ENCODE assay signal across 13 cellular contexts in the genomic region with DNA sequence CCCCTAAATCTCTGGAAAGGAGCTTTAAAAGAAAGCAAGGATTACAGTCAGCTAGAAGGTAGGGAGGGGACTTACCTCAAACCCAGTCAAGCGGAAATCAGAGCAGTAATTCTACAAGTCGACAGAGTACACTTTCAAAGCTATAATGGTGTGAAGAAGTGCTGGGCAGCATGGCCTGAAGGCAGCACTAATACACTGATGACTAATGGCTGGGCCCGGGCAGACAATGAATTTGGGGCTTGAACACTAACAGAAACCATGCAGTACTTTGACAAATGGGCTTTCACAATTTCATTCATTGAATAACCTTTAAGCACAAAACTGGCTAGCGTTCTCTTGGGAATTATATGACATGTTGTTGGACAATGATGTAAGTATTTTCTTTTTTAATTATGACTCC. TPM values are rescaled to one million over a fixed set of nuclear protein-coding genes. Genes with fewer than 3 reads are reported as not detected.
DNase-seq lines count a peak whose midpoint lies in the region; ATAC-seq, FAIRE-seq and TF ChIP-seq lines count a peak whose summit lies in the region.
"Had no signal": no experiment of that assay in that cellular context is flagged by ENCODE, and none has a peak within 500 bp of the region (broad histone marks: within the 10 kb centered on the region; RNA-seq: fewer than 3 reads in every experiment).

No MANE protein-coding gene starts in this region.

- no peak overlapping the region for H4K8ac ChIP-seq in H1 (ENCODE audit: extremely low read depth, insufficient read depth, low read length)

- no peak for ATAC-seq in HG02763 (IDR thresholded peaks at IDR 0.05; ENCODE audit: unreplicated experiment)
- no peak for ATAC-seq in HG02970 (IDR thresholded peaks at IDR 0.05; ENCODE audit: low FRiP score, unreplicated experiment)
- ATAC-seq: activated CD8-positive, alpha-beta T cell treated with anti-CD3 and anti-CD28 coated beads for 36 hours; HepG2 had no signal

- no peak overlapping the region for H4K5ac ChIP-seq in H1 (ENCODE audit: insufficient read length, low read depth, low read length)

- no peak overlapping the region for H3K4ac ChIP-seq in H1 (replicated peaks; ENCODE audit: insufficient read length, low read depth, low read length)

- no peak overlapping the region for H2BK12ac ChIP-seq in H1 (ENCODE audit: low read depth, low read length)

- H3K9me3 Mint-ChIP-seq in mesothelial cell of epicardium: no peaks in the 10 kb centered on the region
- H3K9me3 Mint-ChIP-seq: activated CD8-positive, alpha-beta T cell treated with anti-CD3 and anti-CD28 coated beads for 36 hours had no signal

- CTCF ChIA-PET in H1 (lab: Charles Lee; ENCODE audit: partially characterized antibody) (interaction anchor here (0.7 to 3.5 kb wide), 10 partner anchors 8 to 458 kb away, joined by 3 to 11 read pairs (median 3); no protein-coding TSS in a partner anchor), SK-N-SH (lab: Yijun Ruan, JAX) (no interaction called here)

- no peaks in the 10 kb centered on the region for H3K36me3 Mint-ChIP-seq in mesothelial cell of epicardium

- H3K9me2 ChIP-seq in Loucy (replicated peaks; ENCODE audit: low read depth, low read length) (no peaks in the 10 kb centered on the region), SK-N-SH (no peaks in the 10 kb centered on the region)

- H3K4me1 ChIP-seq in Loucy (ENCODE audit: insufficient read depth, low read length, poor library complexity, severe bottlenecking) (peaks cover 41% of the 10 kb centered on the region), H1 (replicated peaks in 1 of 4; ENCODE audit: control insufficient read depth in 3 of 4, insufficient read depth in 4 of 4, low read length in 3 of 4) (peaks cover 4 to 30% (median 18%) of the 10 kb centered on the region in 4 experiments; a peak in 6 of 7 replicates), SK-N-SH (ENCODE audit: control insufficient read depth in 1 of 2, insufficient read depth in 2 of 2, low read depth in 1 of 2, low read length in 1 of 2) (no peaks in the 10 kb centered on the region; a peak in 2 of 4 replicates)

- in situ Hi-C loops in ACHN (cut with HindIII; ENCODE audit: low pct_ligation_motif_present, low pct_unique_long_range_greater_than_20kb, low sequenced_read_pairs): no loop called here

- H3K27ac ChIP-seq in H1 (ENCODE audit: low read depth, low read length) (no peak overlapping the region), SK-N-SH (ENCODE audit: low read depth in 2 of 2, low read length in 1 of 2) (no peak overlapping the region)
- H3K27ac ChIP-seq: SJSA1 had no signal

- H3K27me3 ChIP-seq in Loucy (ENCODE audit: insufficient read depth, low read length, poor library complexity, severe bottlenecking) (no peaks in the 10 kb centered on the region), H1 (replicated peaks in 1 of 4; ENCODE audit: control insufficient read depth in 3 of 4, extremely low read depth in 1 of 4, insufficient read depth in 3 of 4, low read length in 3 of 4) (no peaks in the 10 kb centered on the region), SK-N-SH (ENCODE audit: insufficient read depth) (peaks cover 88% of the 10 kb centered on the region)
- H3K27me3 ChIP-seq: SJSA1 had no signal

- H3K79me1 ChIP-seq in H1 (ENCODE audit: low read depth, low read length): no peaks in the 10 kb centered on the region; the same call in 1 of the 2 replicates

- H2BK5ac ChIP-seq in H1 (ENCODE audit: low read depth, low read length): no peak overlapping the region

- WGBS in H1 (ENCODE audit: extremely low coverage in 1 of 2, insufficient coverage in 1 of 2, insufficient read length in 1 of 2, insufficient replicate concordance in 2 of 2, low coverage in 1 of 2, low lambda C conversion rate in 2 of 2, missing lambda C conversion rate in 1 of 2), 2 experiments: 77% methylated on average over 4 of the region's 4 CpGs; no CpG with 5 or more reads in 1 of the 2 experiments
- WGBS in SK-N-SH (ENCODE audit: low lambda C conversion rate): 12% methylated on average over 4 of the region's 4 CpGs

- no peak overlapping the region for H4K91ac ChIP-seq in H1 (replicated peaks; ENCODE audit: insufficient read length, low read length)

- no peak overlapping the region for H3K9ac ChIP-seq in Loucy (ENCODE audit: low read depth, low read length, poor library complexity, severe bottlenecking)
- H3K9ac ChIP-seq in H1 (replicated peaks in 1 of 4; ENCODE audit: extremely low read depth in 1 of 4, low read depth in 3 of 4, low read length in 3 of 4): no peak overlapping the region
- no peak overlapping the region for H3K9ac ChIP-seq in SK-N-SH

- H3K4me1 Mint-ChIP-seq in mesothelial cell of epicardium: peaks cover 85% of the 10 kb centered on the region

- FAIRE-seq in H1 (lab: Jason Lieb, UNC): no peak
- FAIRE-seq: HepG2 had no signal

- H3K4me3 ChIP-seq in Loucy (ENCODE audit: low read length, poor library complexity, severe bottlenecking) (no peak overlapping the region), H1 (ENCODE audit: extremely low read depth in 1 of 4, insufficient read depth in 2 of 4, low read depth in 3 of 4, low read length in 4 of 4) (no peak overlapping the region), SK-N-SH (ENCODE audit: low read depth in 2 of 2, low read length in 1 of 2) (no peak overlapping the region)
- H3K4me3 ChIP-seq: SJSA1 had no signal

- peak overlapping the region; percentile 73 for H3K27ac Mint-ChIP-seq in mesothelial cell of epicardium
- H3K27ac Mint-ChIP-seq: activated CD8-positive, alpha-beta T cell treated with anti-CD3 and anti-CD28 coated beads for 36 hours had no signal

- H3K36me3 ChIP-seq in Loucy (ENCODE audit: insufficient read depth, low read length) (no peaks in the 10 kb centered on the region), H1 (ENCODE audit: control insufficient read depth in 2 of 4, insufficient read depth in 4 of 4, low read length in 3 of 4) (no peaks in the 10 kb centered on the region), SK-N-SH (replicated peaks in 1 of 2; ENCODE audit: control insufficient read depth in 1 of 2, insufficient read depth in 2 of 2, low read length in 1 of 2) (no peaks in the 10 kb centered on the region)

- H3K56ac ChIP-seq in H1 (replicated peaks; ENCODE audit: insufficient read length, low read depth, low read length): no peak overlapping the region

- H3F3A ChIP-seq in Loucy (ENCODE audit: low read depth) (no peaks in the 10 kb centered on the region), SK-N-SH (replicated peaks; ENCODE audit: insufficient read depth) (no peaks in the 10 kb centered on the region)

- H3K23me2 ChIP-seq in H1 (ENCODE audit: low read depth, low read length): peaks cover 18% of the 10 kb centered on the region

- no peak overlapping the region for H2AFZ ChIP-seq in Loucy (ENCODE audit: low read length)
- no peak overlapping the region for H2AFZ ChIP-seq in H1 (ENCODE audit: low read length)
- no peak overlapping the region for H2AFZ ChIP-seq in SK-N-SH (ENCODE audit: low read depth)

- H3K4me3 Mint-ChIP-seq in mesothelial cell of epicardium: peak overlapping the region; percentile 55
- H3K4me3 Mint-ChIP-seq: activated CD8-positive, alpha-beta T cell treated with anti-CD3 and anti-CD28 coated beads for 36 hours had no signal

- H3K9me3 ChIP-seq in Loucy (ENCODE audit: insufficient read depth, low read depth, low read length): no peaks in the 10 kb centered on the region
- H3K9me3 ChIP-seq in H1 (ENCODE audit: insufficient read depth in 2 of 2, low read depth in 1 of 2, low read length in 1 of 2): no peaks in the 10 kb centered on the region
- H3K9me3 ChIP-seq in SK-N-SH: no peaks in the 10 kb centered on the region
- H3K9me3 ChIP-seq: SJSA1 had no signal

- no peak overlapping the region for H2BK15ac ChIP-seq in H1 (ENCODE audit: low read length)

- TF ChIP-seq EP300 in H1 (IDR thresholded peaks at IDR 0.05; ENCODE audit: borderline replicate concordance in 1 of 2, low read depth in 2 of 2, low read length in 2 of 2) (no peak), SK-N-SH (IDR thresholded peaks at IDR 0.05; ENCODE audit: borderline replicate concordance in 1 of 2, low read depth in 1 of 2, low read length in 1 of 2) (no peak)

- TF ChIP-seq CTCF in Loucy (conservative IDR thresholded peaks at IDR 0.05; ENCODE audit: low read length) (no peak), H1 (IDR thresholded peaks at IDR 0.05; ENCODE audit: control extremely low read depth in 1 of 3, insufficient read depth in 1 of 3, low read depth in 1 of 3, low read length in 3 of 3) (no peak), mesothelial cell of epicardium (IDR thresholded peaks at IDR 0.05; ENCODE audit: unreplicated experiment) (no peak), SK-N-SH (IDR thresholded peaks at IDR 0.05) (no peak)

- TF ChIP-seq POLR2A in H1 (IDR thresholded peaks at IDR 0.05; ENCODE audit: control extremely low read depth in 1 of 2, low read depth in 2 of 2, low read length in 2 of 2): no peak

- POLR2A ChIA-PET in H1 (lab: Charles Lee; ENCODE audit: partially characterized antibody): interaction anchor here (1.0 to 3.6 kb wide), 3 partner anchors 9 to 22 kb away, joined by 3 to 18 read pairs (median 8); no protein-coding TSS in a partner anchor
- POLR2A ChIA-PET in SK-N-SH (lab: Yijun Ruan, JAX): no interaction called here

- no peak overlapping the region for H2AK5ac ChIP-seq in H1 (ENCODE audit: low read depth, low read length)

- no peak overlapping the region for H3K18ac ChIP-seq in H1 (ENCODE audit: extremely low read depth, low read length)

- H2BK20ac ChIP-seq in H1 (ENCODE audit: low read length): no peak overlapping the region

- no peaks in the 10 kb centered on the region for H3K27me3 Mint-ChIP-seq in mesothelial cell of epicardium (ENCODE audit: low read depth)

- H3K14ac ChIP-seq in H1 (ENCODE audit: insufficient read length): no peak overlapping the region

- H4K20me1 ChIP-seq in Loucy (ENCODE audit: insufficient read depth, low read length, poor library complexity, severe bottlenecking) (no peaks in the 10 kb centered on the region), H1 (replicated peaks in 1 of 2; ENCODE audit: control insufficient read depth in 1 of 2, insufficient read depth in 2 of 2, low read length in 2 of 2) (peaks cover 0 to 2% of the 10 kb centered on the region in 2 experiments), SK-N-SH (ENCODE audit: insufficient read depth) (no peaks in the 10 kb centered on the region)

- DNase-seq in ACHN (peak; percentile 76), H1 (ENCODE audit: low read depth in 1 of 2, low spot score in 2 of 2) (no peak), mesothelial cell of epicardium (ENCODE audit: low spot score in 2 of 2, unreplicated experiment in 2 of 2) (no peak), posterior cingulate gyrus (no peak), SK-N-SH (no peak)
- DNase-seq: activated CD8-positive, alpha-beta T cell treated with anti-CD3 and anti-CD28 coated beads for 36 hours; erythroblast; stimulated activated CD4-positive, alpha-beta T cell treated with anti-CD3 and anti-CD28 coated beads, Interleukin-12 subunit alpha, Interleukin-12 subunit beta, amount 100 ng/mL, for 4 hours had no signal

- TF ChIP-seq RAD21 in H1 (IDR thresholded peaks at IDR 0.05 in 1 of 2, conservative IDR thresholded peaks at IDR 0.05 in 1 of 2; ENCODE audit: low read depth in 2 of 2, low read length in 2 of 2) (no peak), SK-N-SH (IDR thresholded peaks at IDR 0.05; ENCODE audit: low read length) (no peak)

- intact Hi-C loops in posterior cingulate gyrus (cut with DNase I): no loop called here

- H3K79me2 ChIP-seq in Loucy (ENCODE audit: insufficient read depth, low read length): no peaks in the 10 kb centered on the region
- H3K79me2 ChIP-seq in H1 (ENCODE audit: control insufficient read depth in 1 of 2, insufficient read depth in 2 of 2, low read length in 2 of 2): peaks cover 0 to 61% of the 10 kb centered on the region in 2 experiments; a peak in 3 of 4 replicates
- no peaks in the 10 kb centered on the region for H3K79me2 ChIP-seq in SK-N-SH (ENCODE audit: insufficient read depth)

- no peak overlapping the region for H3K23ac ChIP-seq in H1 (ENCODE audit: insufficient read length)

- H2BK120ac ChIP-seq in H1 (replicated peaks; ENCODE audit: low read depth, low read length): no peak overlapping the region

- H3K4me2 ChIP-seq in Loucy (ENCODE audit: low read depth, low read length, poor library complexity, severe bottlenecking) (peak overlapping the region; percentile 38), H1 (ENCODE audit: insufficient read depth in 1 of 2, low read depth in 2 of 2, low read length in 2 of 2) (peak overlapping the region; percentile 10 to 17; a peak in 3 of 4 replicates), SK-N-SH (no peak overlapping the region)

RNA-seq across cellular contexts. Expression of a gene that starts 4.7 kb away (rescaled TPM):
- total RNA-seq in H1 (2021; fragmentation: NEBNext Ultra II Directional; extraction: Animal tissue kit (Norgen Biotek cat#: 25700)): 31.1 and 35.4 TPM in 2 replicates
- polyA plus RNA-seq in H1 (2011; rRNA removed) (8.0 and 10.6 TPM in 2 replicates), SK-N-SH (2012; rRNA removed) (0.08 and 0.10 TPM in 2 replicates)
- polyA plus RNA-seq in H1 (2011; cell fraction: cytosol; rRNA removed): 6.6 TPM
- 14.8 TPM for polyA plus RNA-seq in H1 (2011; cell fraction: nucleus; rRNA removed)
- 11.4 to 18.7 TPM (median 12.7 TPM) in 4 replicates for polyA plus RNA-seq in H1 (2012, experiment 1 of 2)
- polyA plus RNA-seq in H1 (2012, experiment 2 of 2): 3.0 TPM
- polyA plus RNA-seq in H1 (2013, experiment 1 of 2): 7.5 TPM
- polyA plus RNA-seq in H1 (2013, experiment 2 of 2): 8.6 TPM
- 29.8 and 32.1 TPM in 2 replicates for polyA minus RNA-seq in H1 (2011; rRNA and poly(A)+ RNA removed)
- polyA minus RNA-seq in H1 (2011; cell fraction: cytosol; rRNA and poly(A)+ RNA removed): 16.4 TPM
- polyA minus RNA-seq in H1 (2011; cell fraction: nucleus; rRNA and poly(A)+ RNA removed): 27.0 TPM
- total RNA-seq in mesothelial cell of epicardium: 122 to 126 TPM (median 122 TPM) in 3 replicates
- 0.03 and 0.08 TPM in 2 replicates for polyA plus RNA-seq in SK-N-SH (2012; cell fraction: cytosol; rRNA removed)
- polyA plus RNA-seq in SK-N-SH (2012; cell fraction: nucleus; rRNA removed): 0.01 and 0.05 TPM in 2 replicates
- total RNA-seq: activated CD8-positive, alpha-beta T cell treated with anti-CD3 and anti-CD28 coated beads for 36 hours; HepG2 had no signal
- polyA plus RNA-seq: HepG2 had no signal
